1 cellular context compared by ENCODE assay signal in the genomic region with DNA sequence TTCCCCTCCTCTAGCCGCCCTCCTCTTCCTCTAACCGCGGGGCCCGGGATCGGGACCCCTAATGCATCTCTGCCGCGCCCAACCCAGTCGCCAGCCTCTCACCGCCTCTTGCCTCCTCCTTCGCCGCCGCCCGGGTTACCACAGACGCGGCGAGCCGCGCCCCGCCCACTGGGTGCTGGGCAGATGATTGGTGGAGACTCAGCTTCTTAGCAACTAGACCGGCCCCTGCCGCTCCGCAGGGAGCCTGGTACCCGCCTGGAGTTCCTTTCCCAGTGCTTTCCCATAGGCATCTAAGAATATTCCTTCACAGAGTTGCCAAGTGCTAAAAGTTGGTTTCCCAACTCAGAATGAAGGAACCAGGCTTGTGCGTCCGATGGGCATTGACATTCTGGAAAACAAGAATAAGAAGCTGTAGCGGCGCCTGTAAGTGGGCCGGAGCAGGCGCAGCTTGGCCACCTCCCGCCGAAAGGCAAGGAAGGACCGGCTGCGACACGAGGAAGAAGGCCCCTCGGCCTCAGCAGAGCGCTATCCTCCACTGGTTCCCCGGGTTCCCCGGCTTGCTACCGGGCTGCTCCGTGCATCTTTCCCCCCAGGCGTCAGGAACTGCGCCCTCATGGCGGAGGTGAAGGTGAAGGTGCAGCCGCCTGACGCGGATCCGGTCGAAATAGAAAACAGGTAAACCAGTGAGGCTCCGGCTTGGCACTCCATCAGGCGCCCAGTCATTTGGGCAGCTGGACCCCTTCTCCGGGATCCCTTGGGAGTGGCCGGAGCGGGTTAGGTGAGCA.
A peak's percentile ranks its signal among the peaks of the same experiment; 100 is the strongest.
TF ChIP-seq lines count a peak whose summit lies in the region.

A gene (minus strand): TSS at position 137 of the 785 bp plus-strand sequence. CDS start 1,672 bp downstream, outside the sequence.
A gene with protein sequence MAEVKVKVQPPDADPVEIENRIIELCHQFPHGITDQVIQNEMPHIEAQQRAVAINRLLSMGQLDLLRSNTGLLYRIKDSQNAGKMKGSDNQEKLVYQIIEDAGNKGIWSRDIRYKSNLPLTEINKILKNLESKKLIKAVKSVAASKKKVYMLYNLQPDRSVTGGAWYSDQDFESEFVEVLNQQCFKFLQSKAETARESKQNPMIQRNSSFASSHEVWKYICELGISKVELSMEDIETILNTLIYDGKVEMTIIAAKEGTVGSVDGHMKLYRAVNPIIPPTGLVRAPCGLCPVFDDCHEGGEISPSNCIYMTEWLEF (plus strand): TSS at position 497 of the 785 bp plus-strand sequence. CDS start 117 bp downstream, at position 614.

TF ChIP-seq in SK-N-SH, 30 proteins besides CTCF, POLR2A, EP300 and RAD21 (continued from another document):
- TF ChIP-seq, protein P1, sequence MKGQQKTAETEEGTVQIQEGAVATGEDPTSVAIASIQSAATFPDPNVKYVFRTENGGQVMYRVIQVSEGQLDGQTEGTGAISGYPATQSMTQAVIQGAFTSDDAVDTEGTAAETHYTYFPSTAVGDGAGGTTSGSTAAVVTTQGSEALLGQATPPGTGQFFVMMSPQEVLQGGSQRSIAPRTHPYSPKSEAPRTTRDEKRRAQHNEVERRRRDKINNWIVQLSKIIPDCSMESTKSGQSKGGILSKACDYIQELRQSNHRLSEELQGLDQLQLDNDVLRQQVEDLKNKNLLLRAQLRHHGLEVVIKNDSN (IDR thresholded peaks at IDR 0.05; ENCODE audit: borderline replicate concordance, low read depth), result no peak
- no peak for TF ChIP-seq FOSL2 (IDR thresholded peaks at IDR 0.05; ENCODE audit: borderline replicate concordance, low read depth)
- TF ChIP-seq RXRA (IDR thresholded peaks at IDR 0.05; ENCODE audit: borderline replicate concordance, low read depth), result no peak
- TF ChIP-seq RCOR1 (IDR thresholded peaks at IDR 0.05; ENCODE audit: low read length), result no peak
- no peak for TF ChIP-seq TEAD4 (IDR thresholded peaks at IDR 0.05; ENCODE audit: borderline replicate concordance, insufficient read depth)
- no peak for TF ChIP-seq NFIC (IDR thresholded peaks at IDR 0.05; ENCODE audit: borderline replicate concordance)
- TF ChIP-seq SIN3A (IDR thresholded peaks at IDR 0.05; ENCODE audit: borderline replicate concordance, low read depth, low read length), result peak; percentile 70; the same call in 1 of the 2 replicates
- TF ChIP-seq, protein P2, sequence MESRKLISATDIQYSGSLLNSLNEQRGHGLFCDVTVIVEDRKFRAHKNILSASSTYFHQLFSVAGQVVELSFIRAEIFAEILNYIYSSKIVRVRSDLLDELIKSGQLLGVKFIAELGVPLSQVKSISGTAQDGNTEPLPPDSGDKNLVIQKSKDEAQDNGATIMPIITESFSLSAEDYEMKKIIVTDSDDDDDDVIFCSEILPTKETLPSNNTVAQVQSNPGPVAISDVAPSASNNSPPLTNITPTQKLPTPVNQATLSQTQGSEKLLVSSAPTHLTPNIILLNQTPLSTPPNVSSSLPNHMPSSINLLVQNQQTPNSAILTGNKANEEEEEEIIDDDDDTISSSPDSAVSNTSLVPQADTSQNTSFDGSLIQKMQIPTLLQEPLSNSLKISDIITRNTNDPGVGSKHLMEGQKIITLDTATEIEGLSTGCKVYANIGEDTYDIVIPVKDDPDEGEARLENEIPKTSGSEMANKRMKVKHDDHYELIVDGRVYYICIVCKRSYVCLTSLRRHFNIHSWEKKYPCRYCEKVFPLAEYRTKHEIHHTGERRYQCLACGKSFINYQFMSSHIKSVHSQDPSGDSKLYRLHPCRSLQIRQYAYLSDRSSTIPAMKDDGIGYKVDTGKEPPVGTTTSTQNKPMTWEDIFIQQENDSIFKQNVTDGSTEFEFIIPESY (IDR thresholded peaks at IDR 0.05; ENCODE audit: borderline replicate concordance, low read depth), result no peak
TF ChIP-seq in SK-N-SH: peak in this region for 9.
